29 cellular contexts compared by ENCODE assay signal in genomic region chr3:107791450-107791849, GRCh38.
"Had no signal": no experiment of that assay in that cellular context is flagged by ENCODE, and none has a peak within 500 bp of the region (broad histone marks: within the 10 kb centered on the region; RNA-seq: fewer than 3 reads in every experiment).

No MANE protein-coding gene starts in this region.

- H3K4me1 ChIP-seq: body of pancreas, esophagus squamous epithelium, gastroesophageal sphincter had no signal

- H3K4me3 ChIP-seq: adrenal gland, body of pancreas, esophagus squamous epithelium, gastroesophageal sphincter had no signal

- H3K27me3 ChIP-seq: adrenal gland, body of pancreas, esophagus squamous epithelium, gastroesophageal sphincter had no signal

- DNase-seq: activated CD4-positive, alpha-beta memory T cell treated with anti-CD3 and anti-CD28 coated beads for 36 hours; activated CD4-positive, alpha-beta T cell treated with anti-CD3 and anti-CD28 coated beads for 36 hours; activated CD4-positive, alpha-beta T cell treated with anti-CD3 and anti-CD28 coated beads, Interleukin-2, amount 10 ng/mL, durations not matched to agents 24 days and 14 days; activated CD4-positive, CD25-positive, alpha-beta regulatory T cell; activated CD4-positive, CD25-positive, alpha-beta regulatory T cell treated with anti-CD3 and anti-CD28 coated beads, Interleukin-2, amount 50 U/mL, for 72 hours; activated CD8-positive, alpha-beta memory T cell treated with anti-CD3 and anti-CD28 coated beads, Interleukin-2, amount 10 ng/mL, durations not matched to agents 7 days and 5 days; activated CD8-positive, alpha-beta memory T cell treated with anti-CD3 and anti-CD28 coated beads, Interleukin-2, amount 50 U/mL, for 4 hours; activated CD8-positive, alpha-beta T cell treated with anti-CD3 and anti-CD28 coated beads, Interleukin-2, amount 10 ng/mL, durations not matched to agents 7 days and 5 days; activated effector memory CD4-positive, alpha-beta T cell treated with anti-CD3 and anti-CD28 coated beads, Interleukin-2, amount 50 U/mL, for 16 hours; activated naive CD4-positive, alpha-beta T cell treated with anti-CD3 and anti-CD28 coated beads for 36 hours; activated naive CD8-positive, alpha-beta T cell treated with anti-CD3 and anti-CD28 coated beads for 36 hours; activated naive CD8-positive, alpha-beta T cell treated with anti-CD3 and anti-CD28 coated beads, Interleukin-2, amount 50 U/mL, for 24 hours; activated T-cell treated with anti-CD3 and anti-CD28 coated beads, Interleukin-2, amount 50 U/mL, for 1 hour; activated T-cell treated with anti-CD3 and anti-CD28 coated beads, Interleukin-2, amount 50 U/mL, for 48 hours; adrenal gland; amygdala; aorta; body of pancreas; caudate nucleus; cortex of kidney; dermis blood vessel endothelial cell; effector CD4-positive, alpha-beta T cell; effector memory CD8-positive, alpha-beta T cell; erythroblast; esophagus squamous epithelium; foreskin melanocyte; T-helper 2 cell had no signal

- FAIRE-seq: colon had no signal

- H3K27ac ChIP-seq: adrenal gland, body of pancreas, esophagus squamous epithelium, gastroesophageal sphincter had no signal

- H3K9me3 ChIP-seq: adrenal gland, body of pancreas, esophagus squamous epithelium, gastroesophageal sphincter had no signal

- ATAC-seq: activated CD4-positive, alpha-beta T cell treated with anti-CD3 and anti-CD28 coated beads for 36 hours; activated CD8-positive, alpha-beta memory T cell treated with anti-CD3 and anti-CD28 coated beads, Interleukin-2, amount 10 ng/mL, durations not matched to agents 7 days and 5 days; activated CD8-positive, alpha-beta T cell treated with anti-CD3 and anti-CD28 coated beads, Interleukin-2, amount 10 ng/mL, durations not matched to agents 7 days and 5 days; activated naive CD8-positive, alpha-beta T cell treated with anti-CD3 and anti-CD28 coated beads, Interleukin-2, amount 50 U/mL, for 24 hours; body of pancreas; effector memory CD8-positive, alpha-beta T cell; gastroesophageal sphincter had no signal
